In the genomic region with DNA sequence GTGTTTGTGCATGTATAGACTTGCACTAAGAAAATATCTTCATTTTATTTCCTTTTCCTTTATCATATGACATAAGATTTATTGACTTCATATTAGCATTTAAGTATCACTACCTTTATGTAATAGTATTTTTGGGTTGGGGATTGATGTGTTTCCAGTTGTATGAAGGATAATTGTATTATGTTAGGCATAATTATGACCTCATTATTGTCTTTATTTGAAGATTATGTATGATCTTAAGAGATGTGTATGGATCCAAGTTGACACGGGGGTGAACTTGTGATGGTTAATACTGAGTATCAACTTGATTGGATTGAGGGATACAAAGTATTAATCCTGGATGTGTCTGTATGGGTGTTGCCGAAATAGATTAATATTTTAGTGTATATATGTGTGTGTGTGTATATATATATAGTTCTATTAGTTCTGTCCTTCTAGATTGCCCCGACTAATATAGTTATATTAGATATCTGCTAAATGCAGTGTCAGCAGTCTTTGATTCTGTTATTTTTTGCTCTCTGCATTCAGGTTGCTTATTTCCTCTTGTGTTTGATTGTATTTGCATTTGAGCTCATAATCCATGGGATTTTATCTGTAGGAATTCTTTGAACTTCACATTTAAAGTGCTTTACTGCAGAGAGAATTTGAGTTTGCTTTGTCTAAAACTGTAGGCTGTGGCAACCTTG, we compare ENCODE assay signal across 22 cellular contexts.
DNase-seq lines count a peak whose midpoint lies in the region; ATAC-seq, FAIRE-seq and TF ChIP-seq lines count a peak whose summit lies in the region.
"Had no signal": no experiment of that assay in that cellular context is flagged by ENCODE, and none has a peak within 500 bp of the region (broad histone marks: within the 10 kb centered on the region; RNA-seq: fewer than 3 reads in every experiment).

No MANE protein-coding gene starts in this region.

- intact Hi-C loops in K562 (cut with micrococcal nuclease): no loop called here

- no peak for TF ChIP-seq RAD21 in A549 (conservative IDR thresholded peaks at IDR 0.05 in 1 of 2, IDR thresholded peaks at IDR 0.05 in 1 of 2)
- no peak for TF ChIP-seq RAD21 in K562 (CRISPR knock-in tag; conservative IDR thresholded peaks at IDR 0.05 in 1 of 2, IDR thresholded peaks at IDR 0.05 in 1 of 2)

- H3K4me1 ChIP-seq in A549: no peaks in the 10 kb centered on the region
- H3K4me1 ChIP-seq in HEK293 (ENCODE audit: control insufficient read depth, insufficient read depth, low read length): no peaks in the 10 kb centered on the region
- H3K4me1 ChIP-seq in K562 (replicated peaks in 1 of 2; ENCODE audit: control insufficient read depth in 2 of 2, insufficient read depth in 2 of 2, low read length in 2 of 2): no peaks in the 10 kb centered on the region
- H3K4me1 ChIP-seq in small intestine (ENCODE audit: control insufficient read depth in 2 of 2, insufficient read depth in 1 of 2, low read depth in 1 of 2, low read length in 1 of 2): no peaks in the 10 kb centered on the region
- H3K4me1 ChIP-seq: BLaER1 treated with 17β-estradiol and CSF1 and Interleukin-3, amounts not matched to agents 10 nM and 100 nM; Caco-2 had no signal

- CTCF ChIA-PET in A549 (lab: Yijun Ruan, JAX): no interaction called here
- CTCF ChIA-PET in HEK293 (lab: Yijun Ruan, JAX): no interaction called here
- CTCF ChIA-PET in K562 (lab: Yijun Ruan, JAX; ENCODE audit: low intra/inter-chr PET ratio): no interaction called here

- H3K36me3 ChIP-seq in HEK293 (ENCODE audit: control insufficient read depth in 2 of 2, insufficient read depth in 1 of 2, low read length in 2 of 2): no peaks in the 10 kb centered on the region
- H3K36me3 ChIP-seq in K562 (ENCODE audit: control insufficient read depth, insufficient read depth, low read length): no peaks in the 10 kb centered on the region
- H3K36me3 ChIP-seq in small intestine (ENCODE audit: control insufficient read depth in 2 of 2, insufficient read depth in 2 of 2, low read length in 2 of 2): peaks cover 0 to 2% of the 10 kb centered on the region in 2 donors
- H3K36me3 ChIP-seq: BLaER1 treated with 17β-estradiol and CSF1 and Interleukin-3, amounts not matched to agents 10 nM and 100 nM had no signal

- no peaks in the 10 kb centered on the region for H3K9me3 ChIP-seq in A549
- no peaks in the 10 kb centered on the region for H3K9me3 ChIP-seq in HEK293 (ENCODE audit: control insufficient read depth, insufficient read depth, low read depth, low read length)
- H3K9me3 ChIP-seq in K562 (replicated peaks; ENCODE audit: control insufficient read depth, insufficient read depth, low read depth, low read length): no peaks in the 10 kb centered on the region
- H3K9me3 ChIP-seq in small intestine (ENCODE audit: control insufficient read depth, low read depth): no peaks in the 10 kb centered on the region
- H3K9me3 ChIP-seq: Caco-2 had no signal

- TF ChIP-seq EP300 in A549 (IDR thresholded peaks at IDR 0.05) (no peak), K562 (IDR thresholded peaks at IDR 0.05; ENCODE audit: low read length) (no peak)

- H3K9ac ChIP-seq in K562 (ENCODE audit: insufficient read depth in 1 of 2, low read depth in 2 of 2, low read length in 2 of 2): no peak overlapping the region
- H3K9ac ChIP-seq: BLaER1 treated with 17β-estradiol and CSF1 and Interleukin-3, amounts not matched to agents 10 nM and 100 nM had no signal

- WGBS in A549 (ENCODE audit: missing lambda C conversion rate): 41% methylated on average over 3 of the region's 3 CpGs
- 0% methylated on average over 3 of the region's 3 CpGs for WGBS in K562 (ENCODE audit: insufficient coverage, low coverage, missing lambda C conversion rate)
- 80 to 95% (median 93%) methylated on average over 3 of the region's 3 CpGs for WGBS in small intestine, 3 donors

- H3K79me2 ChIP-seq in K562 (ENCODE audit: control insufficient read depth, insufficient read depth, low read length): no peaks in the 10 kb centered on the region

- no peaks in the 10 kb centered on the region for H4K20me1 ChIP-seq in K562 (replicated peaks; ENCODE audit: control insufficient read depth, insufficient read depth, low read length)
- H4K20me1 ChIP-seq: BLaER1 treated with 17β-estradiol and CSF1 and Interleukin-3, amounts not matched to agents 10 nM and 100 nM had no signal

- POLR2A ChIA-PET in A549 (lab: Yijun Ruan, JAX) (no interaction called here), HEK293 (lab: Yijun Ruan, JAX) (no interaction called here), K562 (lab: Yijun Ruan, JAX) (no interaction called here)

- ATAC-seq in A549: no peak
- no peak for ATAC-seq in K562
- ATAC-seq in HG03280 (IDR thresholded peaks at IDR 0.05; ENCODE audit: unreplicated experiment): no peak
- ATAC-seq: CD8-positive, alpha-beta T cell had no signal

- no peak overlapping the region for H3K4me3 ChIP-seq in A549
- no peak overlapping the region for H3K4me3 ChIP-seq in HEK293 (ENCODE audit: low read depth, low read length)
- no peak overlapping the region for H3K4me3 ChIP-seq in K562
- no peak overlapping the region for H3K4me3 ChIP-seq in small intestine (ENCODE audit: low read depth in 1 of 2, low read length in 2 of 2)
- H3K4me3 ChIP-seq: BLaER1 treated with 17β-estradiol and CSF1 and Interleukin-3, amounts not matched to agents 10 nM and 100 nM had no signal

- H3K27me3 ChIP-seq in K562 (ENCODE audit: control insufficient read depth in 2 of 2, insufficient read depth in 2 of 2, low read length in 2 of 2) (no peaks in the 10 kb centered on the region), small intestine (ENCODE audit: control insufficient read depth in 2 of 2, insufficient read depth in 2 of 2, low read length in 2 of 2) (no peaks in the 10 kb centered on the region)
- H3K27me3 ChIP-seq: BLaER1 treated with 17β-estradiol and CSF1 and Interleukin-3, amounts not matched to agents 10 nM and 100 nM had no signal

- H3K27ac ChIP-seq in A549 (no peak overlapping the region), HEK293 (ENCODE audit: extremely low read depth, low read depth, low read length) (no peak overlapping the region), K562 (ENCODE audit: extremely low read depth, low read depth, low read length) (no peak overlapping the region), small intestine (ENCODE audit: low read depth in 1 of 2, low read length in 1 of 2) (no peak overlapping the region)
- H3K27ac ChIP-seq: BLaER1 treated with 17β-estradiol and CSF1 and Interleukin-3, amounts not matched to agents 10 nM and 100 nM; C4-2B had no signal

- no peak for TF ChIP-seq CTCF in A549 (IDR thresholded peaks at IDR 0.05)
- no peak for TF ChIP-seq CTCF in HEK293 (tag by site-specific recombination; IDR thresholded peaks at IDR 0.05)
- TF ChIP-seq CTCF in K562 (IDR thresholded peaks at IDR 0.05 in 2 of 3, conservative IDR thresholded peaks at IDR 0.05 in 1 of 3; ENCODE audit: insufficient read depth in 2 of 3, low read depth in 1 of 3, low read length in 3 of 3): no peak

- in situ Hi-C loops in K562 (cut with MboI): no loop called here

- no peak for TF ChIP-seq POLR2A in A549 (IDR thresholded peaks at IDR 0.05; ENCODE audit: low read length)
- no peak for TF ChIP-seq POLR2A in K562 (conservative IDR thresholded peaks at IDR 0.05)

- H2AFZ ChIP-seq in K562 (ENCODE audit: low read depth, low read length): no peak overlapping the region

- no peak overlapping the region for H3K4me2 ChIP-seq in A549
- no peak overlapping the region for H3K4me2 ChIP-seq in K562 (ENCODE audit: insufficient read depth, low read length)
- H3K4me2 ChIP-seq: BLaER1 treated with 17β-estradiol and CSF1 and Interleukin-3, amounts not matched to agents 10 nM and 100 nM had no signal

- FAIRE-seq in A549 (lab: Jason Lieb, UNC) (no peak), K562 (lab: Jason Lieb, UNC) (no peak), small intestine (lab: Jason Lieb, UNC) (peak; percentile 15)
- FAIRE-seq: A204.1, D721Med, G401.6, GM12891, GM19239 had no signal

- BruUV-seq in K562 (replicated peaks; lab: Mats Ljungman, UMichigan): no TSS peak

- DNase-seq in A549 (ENCODE audit: low read depth in 1 of 2, low spot score in 1 of 2) (no peak), K562 (ENCODE audit: extremely low read depth in 1 of 4, low spot score in 3 of 4) (no peak), small intestine (no peak), cerebellar cortex (ENCODE audit: low spot score) (no peak), NCI-H1092 (lab: John Stamatoyannopoulos, UW) (no peak)
- DNase-seq: 8988T; AML-193; Caco-2; Calu3; CD4-positive, alpha-beta T cell; CD8-positive, alpha-beta T cell; DMS79 treated with DMSO at 0.1 percent for 48 hours; GF-D8 had no signal

- H3K9me1 ChIP-seq in K562 (ENCODE audit: control insufficient read depth, insufficient read depth, low read length): no peaks in the 10 kb centered on the region

TF ChIP-seq in A549, 52 proteins besides CTCF, POLR2A, EP300 and RAD21 (continues in another document):
- no peak for TF ChIP-seq CHD2 (IDR thresholded peaks at IDR 0.05; ENCODE audit: low read length, partially characterized antibody)
- no peak for TF ChIP-seq EHMT2 (IDR thresholded peaks at IDR 0.05; ENCODE audit: low read depth)
- no peak for TF ChIP-seq NR3C1 (IDR thresholded peaks at IDR 0.05)

TF ChIP-seq in HEK293, 187 proteins besides CTCF, POLR2A, EP300 and RAD21 (continues in another document):
- TF ChIP-seq, protein P1, sequence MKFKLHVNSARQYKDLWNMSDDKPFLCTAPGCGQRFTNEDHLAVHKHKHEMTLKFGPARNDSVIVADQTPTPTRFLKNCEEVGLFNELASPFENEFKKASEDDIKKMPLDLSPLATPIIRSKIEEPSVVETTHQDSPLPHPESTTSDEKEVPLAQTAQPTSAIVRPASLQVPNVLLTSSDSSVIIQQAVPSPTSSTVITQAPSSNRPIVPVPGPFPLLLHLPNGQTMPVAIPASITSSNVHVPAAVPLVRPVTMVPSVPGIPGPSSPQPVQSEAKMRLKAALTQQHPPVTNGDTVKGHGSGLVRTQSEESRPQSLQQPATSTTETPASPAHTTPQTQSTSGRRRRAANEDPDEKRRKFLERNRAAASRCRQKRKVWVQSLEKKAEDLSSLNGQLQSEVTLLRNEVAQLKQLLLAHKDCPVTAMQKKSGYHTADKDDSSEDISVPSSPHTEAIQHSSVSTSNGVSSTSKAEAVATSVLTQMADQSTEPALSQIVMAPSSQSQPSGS (tag by site-specific recombination; IDR thresholded peaks at IDR 0.05; ENCODE audit: low read depth): peak; percentile 65
- TF ChIP-seq ZNF366 (tag by site-specific recombination; conservative IDR thresholded peaks at IDR 0.05): no peak

TF ChIP-seq in K562, 482 proteins besides CTCF, POLR2A, EP300 and RAD21 (continues in another document):
- peak; percentile 34; the same call in 1 of the 2 replicates for TF ChIP-seq C11orf30 (IDR thresholded peaks at IDR 0.05; ENCODE audit: low read depth)
- peak; percentile 66 for TF ChIP-seq MAFF (IDR thresholded peaks at IDR 0.05; ENCODE audit: low read length)
